In genomic region chr11:35663408-35663702, GRCh38 we compare ENCODE assay signal across 8 cellular contexts. TPM values are rescaled to one million over a fixed set of nuclear protein-coding genes. Genes with fewer than 3 reads are reported as not detected.
DNase-seq lines count a peak whose midpoint lies in the region; ATAC-seq and TF ChIP-seq lines count a peak whose summit lies in the region.

No MANE protein-coding gene starts in this region.

- intact Hi-C loops in activated naive CD4-positive, alpha-beta T cell treated with anti-CD3 and anti-CD28 coated beads for 36 hours (cut with micrococcal nuclease): loop anchor here (2.0 to 5.0 kb wide), 3 partner anchors 51 to 746 kb away; partner anchors contain the start of genes APIP and PDHX
- intact Hi-C loops in lower lobe of right lung (cut with DNase I): no loop called here

- no peaks in the 10 kb centered on the region for H3K36me3 ChIP-seq in lower lobe of right lung

- peak overlapping the region; percentile 93 for H3K4me3 Mint-ChIP-seq in activated naive CD4-positive, alpha-beta T cell treated with anti-CD3 and anti-CD28 coated beads for 36 hours
- peak overlapping the region; percentile 96 for H3K4me3 Mint-ChIP-seq in type B pancreatic cell

- peaks cover 24% of the 10 kb centered on the region for H3K4me1 ChIP-seq in lower lobe of right lung

- DNase-seq in activated naive CD4-positive, alpha-beta T cell treated with anti-CD3 and anti-CD28 coated beads for 36 hours: no peak
- DNase-seq in activated naive CD4-positive, alpha-beta T cell (lab: John Stamatoyannopoulos, UW): no peak
- no peak for DNase-seq in astrocyte of the spinal cord (ENCODE audit: low read depth, low spot score)
- DNase-seq in lower lobe of right lung: no peak
- no peak for DNase-seq in type B pancreatic cell (ENCODE audit: extremely low spot score, unreplicated experiment)
- no peak for DNase-seq in NCI-H82 (lab: John Stamatoyannopoulos, UW)
- DNase-seq in A172 (ENCODE audit: low spot score): no peak

- in situ Hi-C loops in astrocyte of the spinal cord (cut with HindIII; ENCODE audit: low sequenced_read_pairs): no loop called here

- ATAC-seq in lower lobe of right lung: no peak
- ATAC-seq in HG03025 (IDR thresholded peaks at IDR 0.05; ENCODE audit: low FRiP score, unreplicated experiment): no peak

- H3K9me3 Mint-ChIP-seq in activated naive CD4-positive, alpha-beta T cell treated with anti-CD3 and anti-CD28 coated beads for 36 hours: peaks cover 30% of the 10 kb centered on the region
- H3K9me3 Mint-ChIP-seq in type B pancreatic cell: peaks cover 22% of the 10 kb centered on the region

- peak overlapping the region; percentile 66 for H3K4me3 ChIP-seq in astrocyte of the spinal cord (ENCODE audit: low read depth, low read length)
- H3K4me3 ChIP-seq in lower lobe of right lung: peak overlapping the region; percentile 82

- H3K9me3 ChIP-seq in lower lobe of right lung: peaks cover 35% of the 10 kb centered on the region

- peak overlapping the region; percentile 98 for H3K27ac ChIP-seq in lower lobe of right lung

- CTCF ChIA-PET in activated naive CD4-positive, alpha-beta T cell treated with anti-CD3 and anti-CD28 coated beads for 36 hours (lab: Charles Lee): no interaction called here

- H3K27me3 ChIP-seq in lower lobe of right lung (ENCODE audit: low read depth): no peaks in the 10 kb centered on the region

- H3K4me1 Mint-ChIP-seq in activated naive CD4-positive, alpha-beta T cell treated with anti-CD3 and anti-CD28 coated beads for 36 hours (ENCODE audit: low read depth): peaks cover 45% of the 10 kb centered on the region
- H3K4me1 Mint-ChIP-seq in type B pancreatic cell (ENCODE audit: unreplicated experiment): peaks cover 41% of the 10 kb centered on the region

- H3K27me3 Mint-ChIP-seq in activated naive CD4-positive, alpha-beta T cell treated with anti-CD3 and anti-CD28 coated beads for 36 hours (ENCODE audit: low read depth): no peaks in the 10 kb centered on the region
- peaks cover 6% of the 10 kb centered on the region for H3K27me3 Mint-ChIP-seq in type B pancreatic cell

- TF ChIP-seq CTCF in astrocyte of the spinal cord (IDR thresholded peaks at IDR 0.05; ENCODE audit: low read depth, low read length) (no peak), lower lobe of right lung (IDR thresholded peaks at IDR 0.05) (no peak), type B pancreatic cell (conservative IDR thresholded peaks at IDR 0.05) (no peak)

- H3K36me3 Mint-ChIP-seq in activated naive CD4-positive, alpha-beta T cell treated with anti-CD3 and anti-CD28 coated beads for 36 hours (ENCODE audit: low read depth): peaks cover 31% of the 10 kb centered on the region
- H3K36me3 Mint-ChIP-seq in type B pancreatic cell: peaks cover 47% of the 10 kb centered on the region

- peak overlapping the region; percentile 92 for H3K27ac Mint-ChIP-seq in activated naive CD4-positive, alpha-beta T cell treated with anti-CD3 and anti-CD28 coated beads for 36 hours
- H3K27ac Mint-ChIP-seq in type B pancreatic cell: peak overlapping the region; percentile 99

RNA-seq across cellular contexts. Expression of gene TRIM44, which starts 0.8 kb away (rescaled TPM):
- total RNA-seq in activated naive CD4-positive, alpha-beta T cell treated with anti-CD3 and anti-CD28 coated beads for 36 hours: 10 to 100 TPM; 35.0 to 37.8 TPM
- total RNA-seq in lower lobe of right lung (62.8 TPM), type B pancreatic cell (ENCODE audit: low replicate concordance) (46.0 and 70.6 TPM in 2 replicates)
- 38.0 and 56.2 TPM in 2 replicates for total RNA-seq in A172 (2014; rRNA removed; shearing (Covaris generic))

RNA-seq across cellular contexts. Expression of gene FJX1, which starts 45.1 kb away (rescaled TPM):
- under 1 TPM; 0.77 to 0.98 TPM for total RNA-seq in activated naive CD4-positive, alpha-beta T cell treated with anti-CD3 and anti-CD28 coated beads for 36 hours
- total RNA-seq in lower lobe of right lung (1.5 TPM), type B pancreatic cell (ENCODE audit: low replicate concordance) (7.8 and 38.8 TPM in 2 replicates)
- total RNA-seq in A172 (2014; rRNA removed; shearing (Covaris generic)): 38.3 and 53.4 TPM in 2 replicates
